ENCODE assay signal across 23 cellular contexts in the genomic region with DNA sequence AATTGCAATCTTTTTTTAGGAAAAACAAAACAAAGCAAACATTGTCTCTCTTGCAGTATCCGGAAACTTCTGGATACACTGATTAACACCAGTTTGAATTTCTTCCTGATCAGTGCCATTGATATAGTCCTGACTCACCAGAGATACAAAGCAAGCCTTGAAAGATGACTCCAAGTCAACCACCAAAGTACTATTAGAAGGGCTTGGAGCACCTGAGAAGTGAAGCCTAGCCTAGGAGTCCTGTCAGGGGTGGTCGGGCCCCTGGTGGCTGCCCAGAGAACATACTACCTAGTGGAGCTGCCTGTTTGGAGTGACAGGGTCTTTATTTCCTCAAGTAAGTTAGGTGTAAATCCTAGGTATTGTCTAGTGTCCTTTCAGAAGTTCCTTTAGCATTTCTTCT.
DNase-seq lines count a peak whose midpoint lies in the region; ATAC-seq and TF ChIP-seq lines count a peak whose summit lies in the region.
"Had no signal": no experiment of that assay in that cellular context is flagged by ENCODE, and none has a peak within 500 bp of the region (broad histone marks: within the 10 kb centered on the region; RNA-seq: fewer than 3 reads in every experiment).

No MANE protein-coding gene starts in this region.

- peaks cover 2% of the 10 kb centered on the region for H3K9me3 Mint-ChIP-seq in activated CD4-positive, alpha-beta T cell treated with anti-CD3 and anti-CD28 coated beads, Interleukin-2, amount 10 ng/mL, durations not matched to agents 7 days and 5 days
- H3K9me3 Mint-ChIP-seq in activated T-cell treated with anti-CD3 and anti-CD28 coated beads, Interleukin-2, amount 50 U/mL, for 4 hours, result no peaks in the 10 kb centered on the region
- H3K9me3 Mint-ChIP-seq: activated naive CD4-positive, alpha-beta T cell treated with anti-CD3 and anti-CD28 coated beads, Interleukin-2, amount 50 U/mL, for 72 hours; activated T-cell treated with anti-CD3 and anti-CD28 coated beads, Interleukin-2, amount 50 U/mL, for 72 hours had no signal

- H3K9ac ChIP-seq in Loucy (ENCODE audit: low read depth, low read length, poor library complexity, severe bottlenecking), result no peak overlapping the region
- H3K9ac ChIP-seq: BLaER1, GM23248 had no signal

- H3K4me2 ChIP-seq in Loucy (ENCODE audit: low read depth, low read length, poor library complexity, severe bottlenecking), result no peak overlapping the region
- H3K4me2 ChIP-seq in osteoblast (ENCODE audit: insufficient read depth, low read length), result no peak overlapping the region
- H3K4me2 ChIP-seq: A549, BLaER1 had no signal

- H3K4me1 Mint-ChIP-seq in activated CD4-positive, alpha-beta T cell treated with anti-CD3 and anti-CD28 coated beads, Interleukin-2, amount 10 ng/mL, durations not matched to agents 7 days and 5 days, result no peaks in the 10 kb centered on the region
- no peaks in the 10 kb centered on the region for H3K4me1 Mint-ChIP-seq in activated T-cell treated with anti-CD3 and anti-CD28 coated beads, Interleukin-2, amount 50 U/mL, for 4 hours (ENCODE audit: low read depth)

- no peaks in the 10 kb centered on the region for H3K36me3 Mint-ChIP-seq in activated CD4-positive, alpha-beta T cell treated with anti-CD3 and anti-CD28 coated beads, Interleukin-2, amount 10 ng/mL, durations not matched to agents 7 days and 5 days (ENCODE audit: low read depth)
- no peaks in the 10 kb centered on the region for H3K36me3 Mint-ChIP-seq in activated T-cell treated with anti-CD3 and anti-CD28 coated beads, Interleukin-2, amount 50 U/mL, for 4 hours (ENCODE audit: insufficient read depth)
- H3K36me3 Mint-ChIP-seq: activated naive CD4-positive, alpha-beta T cell treated with anti-CD3 and anti-CD28 coated beads, Interleukin-2, amount 50 U/mL, for 72 hours had no signal

- H2AFZ ChIP-seq in Loucy (ENCODE audit: low read length), result no peak overlapping the region
- H2AFZ ChIP-seq in osteoblast (ENCODE audit: low read length), result no peak overlapping the region
- H2AFZ ChIP-seq: GM23248 had no signal

- H3K4me1 ChIP-seq in Loucy (ENCODE audit: insufficient read depth, low read length, poor library complexity, severe bottlenecking), result peaks cover 13% of the 10 kb centered on the region
- H3K4me1 ChIP-seq in osteoblast (ENCODE audit: insufficient read depth, low read length), result no peaks in the 10 kb centered on the region
- H3K4me1 ChIP-seq: A549, BLaER1, esophagus squamous epithelium, SJCRH30 had no signal

- POLR2A ChIA-PET in activated CD4-positive, alpha-beta T cell treated with anti-CD3 and anti-CD28 coated beads, Interleukin-2, amount 10 ng/mL, durations not matched to agents 7 days and 5 days (lab: Charles Lee), result no interaction called here

- H3K9me3 ChIP-seq in Loucy (ENCODE audit: insufficient read depth, low read depth, low read length) (no peaks in the 10 kb centered on the region), osteoblast (ENCODE audit: low read depth, low read length) (no peaks in the 10 kb centered on the region)
- H3K9me3 ChIP-seq: A549, BLaER1, esophagus squamous epithelium, SJCRH30 had no signal

- H3F3A ChIP-seq in Loucy (ENCODE audit: low read depth), result no peaks in the 10 kb centered on the region

- no peak overlapping the region for H3K4me3 ChIP-seq in Loucy (ENCODE audit: low read length, poor library complexity, severe bottlenecking)
- no peak overlapping the region for H3K4me3 ChIP-seq in brain microvascular endothelial cell (ENCODE audit: low read depth, low read length)
- H3K4me3 ChIP-seq in osteoblast (ENCODE audit: insufficient read depth, low read length), result no peak overlapping the region
- H3K4me3 ChIP-seq: A549, BLaER1, esophagus squamous epithelium, GM23248, SJCRH30 had no signal

- no peaks in the 10 kb centered on the region for H3K27me3 Mint-ChIP-seq in activated CD4-positive, alpha-beta T cell treated with anti-CD3 and anti-CD28 coated beads, Interleukin-2, amount 10 ng/mL, durations not matched to agents 7 days and 5 days
- H3K27me3 Mint-ChIP-seq in activated T-cell treated with anti-CD3 and anti-CD28 coated beads, Interleukin-2, amount 50 U/mL, for 4 hours (ENCODE audit: low read depth), result no peaks in the 10 kb centered on the region

- peak; percentile 4 for DNase-seq in activated CD4-positive, alpha-beta T cell treated with anti-CD3 and anti-CD28 coated beads for 48 hours
- no peak for DNase-seq in activated CD4-positive, alpha-beta T cell treated with anti-CD3 and anti-CD28 coated beads, Interleukin-2, amount 10 ng/mL, durations not matched to agents 7 days and 5 days
- DNase-seq in brain microvascular endothelial cell, result no peak
- peak; percentile 15 for DNase-seq in osteoblast (ENCODE audit: insufficient read length, low spot score, missing footprints)
- no peak for DNase-seq in activated T-cell treated with anti-CD3 and anti-CD28 coated beads, Interleukin-2, amount 50 U/mL, for 4 hours
- no peak for DNase-seq in stimulated activated CD4-positive, alpha-beta T cell treated with anti-CD3 and anti-CD28 coated beads, Interleukin-1b, Interleukin-23, amount 100 ng/mL, for 48 hours
- no peak for DNase-seq in stimulated activated CD4-positive, alpha-beta T cell treated with anti-CD3 and anti-CD28 coated beads, Interleukin-15, amount 100 ng/mL, for 24 hours
- DNase-seq: activated T-cell treated with anti-CD3 and anti-CD28 coated beads, Interleukin-2, amount 50 U/mL, for 72 hours; effector CD4-positive, alpha-beta T cell; esophagus squamous epithelium; GM23248; midbrain; NCI-H2171 treated with DMSO at 0.1 percent for 48 hours; NCI-H526 treated with DMSO at 0.1 percent for 48 hours; nephron progenitor cell; posterior cingulate gyrus; SJCRH30; stimulated activated naive CD4-positive, alpha-beta T cell had no signal

- TF ChIP-seq CTCF in Loucy (conservative IDR thresholded peaks at IDR 0.05; ENCODE audit: low read length) (peak; percentile 33; the same call in 1 of the 2 replicates), brain microvascular endothelial cell (IDR thresholded peaks at IDR 0.05; ENCODE audit: low read depth, low read length, missing control alignments) (peak; percentile 33), osteoblast (IDR thresholded peaks at IDR 0.05; ENCODE audit: extremely low read depth, low read depth, low read length) (no peak)

- no peak for ATAC-seq in activated T-cell treated with anti-CD3 and anti-CD28 coated beads, Interleukin-2, amount 50 U/mL, for 4 hours
- ATAC-seq: activated naive CD4-positive, alpha-beta T cell treated with anti-CD3 and anti-CD28 coated beads, Interleukin-2, amount 50 U/mL, for 72 hours; activated T-cell treated with anti-CD3 and anti-CD28 coated beads, Interleukin-2, amount 50 U/mL, for 72 hours; left lobe of liver had no signal

- H3K9me2 ChIP-seq in Loucy (replicated peaks; ENCODE audit: low read depth, low read length), result no peaks in the 10 kb centered on the region

- H3K4me3 Mint-ChIP-seq in activated CD4-positive, alpha-beta T cell treated with anti-CD3 and anti-CD28 coated beads, Interleukin-2, amount 10 ng/mL, durations not matched to agents 7 days and 5 days, result no peak overlapping the region
- H3K4me3 Mint-ChIP-seq in activated T-cell treated with anti-CD3 and anti-CD28 coated beads, Interleukin-2, amount 50 U/mL, for 4 hours, result no peak overlapping the region
- H3K4me3 Mint-ChIP-seq: activated T-cell treated with anti-CD3 and anti-CD28 coated beads, Interleukin-2, amount 50 U/mL, for 72 hours; nephron progenitor cell had no signal

- H3K36me3 ChIP-seq in Loucy (ENCODE audit: insufficient read depth, low read length) (no peaks in the 10 kb centered on the region), brain microvascular endothelial cell (replicated peaks) (no peaks in the 10 kb centered on the region), osteoblast (ENCODE audit: insufficient read depth, low read length) (no peaks in the 10 kb centered on the region)
- H3K36me3 ChIP-seq: BLaER1, esophagus squamous epithelium, SJCRH30 had no signal

- no peaks in the 10 kb centered on the region for H4K20me1 ChIP-seq in Loucy (ENCODE audit: insufficient read depth, low read length, poor library complexity, severe bottlenecking)
- no peaks in the 10 kb centered on the region for H4K20me1 ChIP-seq in osteoblast (ENCODE audit: insufficient read depth, low read length)
- H4K20me1 ChIP-seq: BLaER1 had no signal

- H3K79me2 ChIP-seq in Loucy (ENCODE audit: insufficient read depth, low read length), result no peaks in the 10 kb centered on the region
- no peaks in the 10 kb centered on the region for H3K79me2 ChIP-seq in osteoblast (ENCODE audit: insufficient read depth, low read length)

- CTCF ChIA-PET in activated CD4-positive, alpha-beta T cell treated with anti-CD3 and anti-CD28 coated beads, Interleukin-2, amount 10 ng/mL, durations not matched to agents 7 days and 5 days (lab: Charles Lee), result interaction anchor here (0.7 kb wide), 1 partner anchor 48 kb away, joined by 3 read pairs; no protein-coding TSS in a partner anchor

- in situ Hi-C loops in brain microvascular endothelial cell (cut with HindIII; ENCODE audit: low pct_ligation_motif_present, low sequenced_read_pairs), result no loop called here

- no peak overlapping the region for H3K27ac Mint-ChIP-seq in activated CD4-positive, alpha-beta T cell treated with anti-CD3 and anti-CD28 coated beads, Interleukin-2, amount 10 ng/mL, durations not matched to agents 7 days and 5 days
- H3K27ac Mint-ChIP-seq: activated naive CD4-positive, alpha-beta T cell treated with anti-CD3 and anti-CD28 coated beads, Interleukin-2, amount 50 U/mL, for 72 hours; activated T-cell treated with anti-CD3 and anti-CD28 coated beads, Interleukin-2, amount 50 U/mL, for 72 hours; nephron progenitor cell had no signal

- H3K27me3 ChIP-seq in Loucy (ENCODE audit: insufficient read depth, low read length, poor library complexity, severe bottlenecking) (no peaks in the 10 kb centered on the region), brain microvascular endothelial cell (replicated peaks) (no peaks in the 10 kb centered on the region), osteoblast (ENCODE audit: insufficient read depth, low read length) (peaks cover 9% of the 10 kb centered on the region)
- H3K27me3 ChIP-seq: BLaER1, esophagus squamous epithelium, SJCRH30 had no signal

- no peak overlapping the region for H3K27ac ChIP-seq in brain microvascular endothelial cell
- H3K27ac ChIP-seq in osteoblast (ENCODE audit: low read depth, low read length), result no peak overlapping the region
- H3K27ac ChIP-seq: A549, BLaER1, esophagus squamous epithelium, GM23248, SJCRH30 had no signal

Comparison
In these comparisons a context has a peak if more than half of its experiments do, and no peak if none do; other contexts are left out.
1. DNase-seq: peak in activated CD4-positive, alpha-beta T cell treated with anti-CD3 and anti-CD28 coated beads for 48 hours (single experiment) and osteoblast (single experiment); none in activated CD4-positive, alpha-beta T cell treated with anti-CD3 and anti-CD28 coated beads, Interleukin-2, amount 10 ng/mL, durations not matched to agents 7 days and 5 days (single experiment), brain microvascular endothelial cell (single experiment), activated T-cell treated with anti-CD3 and anti-CD28 coated beads, Interleukin-2, amount 50 U/mL, for 4 hours (single experiment), stimulated activated CD4-positive, alpha-beta T cell treated with anti-CD3 and anti-CD28 coated beads, Interleukin-1b, Interleukin-23, amount 100 ng/mL, for 48 hours (single experiment) and stimulated activated CD4-positive, alpha-beta T cell treated with anti-CD3 and anti-CD28 coated beads, Interleukin-15, amount 100 ng/mL, for 24 hours (single experiment).